Comparison of ENCODE assay signal across 8 cellular contexts in genomic region chr11:64206457-64207246, GRCh38.
DNase-seq lines count a peak whose midpoint lies in the region; ATAC-seq lines count a peak whose summit lies in the region.

Gene FERMT3 (plus strand): TSS chr11:64206721. CDS start chr11:64207365, 644 bp downstream.

- peak within 1 kb of the TSS; percentile 96 for H3K27ac Mint-ChIP-seq in activated naive CD8-positive, alpha-beta T cell treated with anti-CD3 and anti-CD28 coated beads, Interleukin-2, amount 50 U/mL, for 24 hours

- peaks cover 65% of the 10 kb centered on the region for H3K36me3 Mint-ChIP-seq in activated naive CD8-positive, alpha-beta T cell treated with anti-CD3 and anti-CD28 coated beads, Interleukin-2, amount 50 U/mL, for 24 hours (ENCODE audit: low read depth)

- peak; percentile 4 for ATAC-seq in GM21723 (IDR thresholded peaks at IDR 0.05; ENCODE audit: unreplicated experiment)
- ATAC-seq in activated naive CD8-positive, alpha-beta T cell treated with anti-CD3 and anti-CD28 coated beads, Interleukin-2, amount 50 U/mL, for 24 hours = peak; percentile 62
- ATAC-seq in HG03097 (IDR thresholded peaks at IDR 0.05; ENCODE audit: low FRiP score, unreplicated experiment) = no peak
- no peak for ATAC-seq in HG02763 (IDR thresholded peaks at IDR 0.05; ENCODE audit: unreplicated experiment)

- H3K4me3 Mint-ChIP-seq in activated naive CD8-positive, alpha-beta T cell treated with anti-CD3 and anti-CD28 coated beads, Interleukin-2, amount 50 U/mL, for 24 hours = peak within 1 kb of the TSS; percentile 93

- no peaks in the 10 kb centered on the region for H3K9me3 Mint-ChIP-seq in activated naive CD8-positive, alpha-beta T cell treated with anti-CD3 and anti-CD28 coated beads, Interleukin-2, amount 50 U/mL, for 24 hours

- peaks cover 50% of the 10 kb centered on the region for H3K4me1 Mint-ChIP-seq in activated naive CD8-positive, alpha-beta T cell treated with anti-CD3 and anti-CD28 coated beads, Interleukin-2, amount 50 U/mL, for 24 hours

- H3K27me3 Mint-ChIP-seq in activated naive CD8-positive, alpha-beta T cell treated with anti-CD3 and anti-CD28 coated beads, Interleukin-2, amount 50 U/mL, for 24 hours = no peaks in the 10 kb centered on the region

- DNase-seq in T follicular helper cell (ENCODE audit: low read depth) = peak; percentile 54
- peak; percentile 83 for DNase-seq in activated naive CD8-positive, alpha-beta T cell treated with anti-CD3 and anti-CD28 coated beads, Interleukin-2, amount 50 U/mL, for 24 hours
- peak; percentile 53 for DNase-seq in medulla oblongata (ENCODE audit: extremely low spot score)
- peak; percentile 69 to 78 for DNase-seq in stimulated activated CD8-positive, alpha-beta memory T cell treated with anti-CD3 and anti-CD28 coated beads, Interleukin-7, amount 100 ng/mL, for 48 hours (ENCODE audit: extremely low read depth in 1 of 2, low read depth in 1 of 2)
- no peak for DNase-seq in NCI-H1436 treated with DMSO at 0.1 percent for 48 hours (lab: John Stamatoyannopoulos, UW)

Comparison
In these comparisons a context has a peak if more than half of its experiments do, and no peak if none do; other contexts are left out.
1. ATAC-seq: peak in GM21723 (single experiment) and activated naive CD8-positive, alpha-beta T cell treated with anti-CD3 and anti-CD28 coated beads, Interleukin-2, amount 50 U/mL, for 24 hours (single experiment); none in HG03097 (single experiment) and HG02763 (single experiment).